ENCODE assay signal across 29 cellular contexts in genomic region chr11:35763772-35764171, GRCh38.
"Had no signal": no experiment of that assay in that cellular context is flagged by ENCODE, and none has a peak within 500 bp of the region (broad histone marks: within the 10 kb centered on the region; RNA-seq: fewer than 3 reads in every experiment).

No MANE protein-coding gene starts in this region.

- DNase-seq: heart right ventricle; islet precursor cell; left cardiac atrium; left ventricle myocardium superior; mesendoderm; naive B cell; natural killer cell; nucleus accumbens; pancreas; posterior cingulate gyrus; retina; right cardiac atrium; sigmoid colon; small intestine; spleen; stimulated activated CD4-positive, alpha-beta T cell treated with anti-CD3 and anti-CD28 coated beads, Interleukin-4, amount 100 ng/mL, for 24 hours; stimulated activated naive CD4-positive, alpha-beta T cell; tibial artery; trophoblast cell; upper lobe of right lung had no signal

- H3K9me3 Mint-ChIP-seq: natural killer cell; neural crest cell; stimulated activated effector memory CD8-positive, alpha-beta T cell treated with anti-CD3 and anti-CD28 coated beads, Interleukin-12 subunit alpha, Interleukin-12 subunit beta, amount 100 ng/mL, for 72 hours; stimulated activated naive CD8-positive, alpha-beta T cell treated with anti-CD3 and anti-CD28 coated beads, Interleukin-15, Interleukin-2, amounts not matched to agents 100 ng/mL and 50 ng/mL, for 24 hours had no signal

- ATAC-seq: heart right ventricle; left cardiac atrium; left ventricle myocardium superior; natural killer cell; right cardiac atrium; stimulated activated effector memory CD8-positive, alpha-beta T cell treated with anti-CD3 and anti-CD28 coated beads, Interleukin-12 subunit alpha, Interleukin-12 subunit beta, amount 100 ng/mL, for 72 hours; upper lobe of right lung had no signal

- H3K4me3 Mint-ChIP-seq: mesothelial cell of epicardium; naive B cell; natural killer cell; neural crest cell; stimulated activated effector memory CD8-positive, alpha-beta T cell treated with anti-CD3 and anti-CD28 coated beads, Interleukin-12 subunit alpha, Interleukin-12 subunit beta, amount 100 ng/mL, for 72 hours; stimulated activated naive CD8-positive, alpha-beta T cell treated with anti-CD3 and anti-CD28 coated beads, Interleukin-15, Interleukin-2, amounts not matched to agents 100 ng/mL and 50 ng/mL, for 24 hours had no signal

- H3K4me1 Mint-ChIP-seq: mesothelial cell of epicardium, neural crest cell had no signal

- H3K27me3 Mint-ChIP-seq: naive B cell; stimulated activated naive CD8-positive, alpha-beta T cell treated with anti-CD3 and anti-CD28 coated beads, Interleukin-15, Interleukin-2, amounts not matched to agents 100 ng/mL and 50 ng/mL, for 24 hours had no signal

- H3K9me3 ChIP-seq: heart right ventricle, pancreas, prostate gland, sigmoid colon, spleen, suprapubic skin, thoracic aorta, tibial artery, upper lobe of right lung had no signal

- H2AFZ ChIP-seq: hepatocyte had no signal

- H3K4me2 ChIP-seq: hepatocyte had no signal

- H3K36me3 ChIP-seq: heart right ventricle, pancreas, prostate gland, sigmoid colon, thoracic aorta, tibial artery, upper lobe of right lung had no signal

- H3K27ac Mint-ChIP-seq: mesothelial cell of epicardium; natural killer cell; stimulated activated effector memory CD8-positive, alpha-beta T cell treated with anti-CD3 and anti-CD28 coated beads, Interleukin-12 subunit alpha, Interleukin-12 subunit beta, amount 100 ng/mL, for 72 hours; stimulated activated naive CD8-positive, alpha-beta T cell treated with anti-CD3 and anti-CD28 coated beads, Interleukin-15, Interleukin-2, amounts not matched to agents 100 ng/mL and 50 ng/mL, for 24 hours had no signal

- H3K27ac ChIP-seq: heart right ventricle, hepatocyte, pancreas, prostate gland, sigmoid colon, spleen, suprapubic skin, thoracic aorta, tibial artery, upper lobe of right lung had no signal

- H3K36me3 Mint-ChIP-seq: natural killer cell; stimulated activated effector memory CD8-positive, alpha-beta T cell treated with anti-CD3 and anti-CD28 coated beads, Interleukin-12 subunit alpha, Interleukin-12 subunit beta, amount 100 ng/mL, for 72 hours had no signal

- H3K27me3 ChIP-seq: heart right ventricle, hepatocyte, pancreas, sigmoid colon, spleen, suprapubic skin, tibial artery, upper lobe of right lung had no signal

- H3K4me3 ChIP-seq: heart right ventricle, hepatocyte, lung, pancreas, prostate gland, sigmoid colon, spleen, suprapubic skin, thoracic aorta, tibial artery, upper lobe of right lung had no signal

- H3K4me1 ChIP-seq: prostate gland, suprapubic skin had no signal
